Comparison of ENCODE assay signal across 27 cellular contexts in the genomic region with DNA sequence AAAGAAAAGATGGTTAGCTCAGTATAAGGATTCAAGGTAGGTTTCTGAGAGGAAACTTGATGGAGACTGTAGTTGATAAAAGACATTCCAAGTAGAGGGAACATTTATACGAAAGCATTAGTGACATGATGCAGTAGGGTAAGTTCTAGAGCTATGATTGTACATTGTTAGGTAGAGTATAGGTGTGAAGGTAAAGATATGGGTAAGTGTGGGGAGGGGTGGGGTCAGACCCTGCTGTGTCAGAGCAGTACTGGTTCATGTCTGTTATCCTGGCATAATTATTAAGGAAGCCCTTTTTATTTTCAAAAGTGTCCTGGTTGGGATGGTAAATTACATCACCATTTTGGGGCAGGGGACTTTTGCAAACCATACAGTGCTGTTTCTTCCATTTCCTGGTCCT.
"Had no signal": no experiment of that assay in that cellular context is flagged by ENCODE, and none has a peak within 500 bp of the region (broad histone marks: within the 10 kb centered on the region; RNA-seq: fewer than 3 reads in every experiment).

No MANE protein-coding gene starts in this region.

- H3K79me2 ChIP-seq: parathyroid adenoma had no signal

- H3K27ac ChIP-seq: heart left ventricle, left lung, parathyroid adenoma, right atrium auricular region, right lobe of liver, suprapubic skin, thoracic aorta, tibial artery, upper lobe of right lung had no signal

- H3K4me3 ChIP-seq: heart left ventricle, left lung, lung, mucosa of descending colon, right atrium auricular region, right lobe of liver, suprapubic skin, thoracic aorta, tibial artery, upper lobe of right lung had no signal

- DNase-seq: heart left ventricle; hypothalamus; immature natural killer cell; kidney; left colon; left lung; midbrain; mucosa of descending colon; naive thymus-derived CD4-positive, alpha-beta T cell; nucleus accumbens; right lobe of liver; stimulated activated CD4-positive, alpha-beta T cell treated with anti-CD3 and anti-CD28 coated beads, Interleukin-12 subunit alpha, Interleukin-12 subunit beta, amount 100 ng/mL, for 4 hours; stimulated activated CD4-positive, alpha-beta T cell treated with anti-CD3 and anti-CD28 coated beads, Interleukin-15, amount 100 ng/mL, for 24 hours; stimulated activated CD4-positive, alpha-beta T cell treated with anti-CD3 and anti-CD28 coated beads, Interleukin-2, amount 100 ng/mL, for 24 hours; stimulated activated CD4-positive, alpha-beta T cell treated with anti-CD3 and anti-CD28 coated beads, Interleukin-4, amount 100 ng/mL, for 1 hour; stimulated activated naive CD4-positive, alpha-beta T cell; tibial artery; trophoblast cell; upper lobe of right lung had no signal

- H3K27me3 ChIP-seq: heart left ventricle, left lung, right atrium auricular region, right lobe of liver, suprapubic skin, tibial artery, upper lobe of right lung had no signal

- H3K9me3 ChIP-seq: heart left ventricle, left lung, mucosa of descending colon, right atrium auricular region, right lobe of liver, suprapubic skin, thoracic aorta, tibial artery, upper lobe of right lung had no signal

- H2AFZ ChIP-seq: parathyroid adenoma had no signal

- FAIRE-seq: islet of Langerhans, kidney, urothelium cell line had no signal

- H3K4me1 ChIP-seq: left lung, parathyroid adenoma, right atrium auricular region, right lobe of liver, upper lobe of right lung had no signal

- H3K9ac ChIP-seq: parathyroid adenoma had no signal

- H3K36me3 ChIP-seq: heart left ventricle, left lung, right atrium auricular region, right lobe of liver, suprapubic skin, thoracic aorta, tibial artery, upper lobe of right lung had no signal

- ATAC-seq: heart left ventricle; left colon; left lung; mucosa of descending colon; naive thymus-derived CD4-positive, alpha-beta T cell; natural killer cell treated with Interleukin-12 subunit alpha and Interleukin-12 subunit beta and Interleukin-15 and Interleukin-18, amount 100 ng/mL, for 72 hours; right lobe of liver; upper lobe of right lung had no signal
